18 cellular contexts compared by ENCODE assay signal in the genomic region with DNA sequence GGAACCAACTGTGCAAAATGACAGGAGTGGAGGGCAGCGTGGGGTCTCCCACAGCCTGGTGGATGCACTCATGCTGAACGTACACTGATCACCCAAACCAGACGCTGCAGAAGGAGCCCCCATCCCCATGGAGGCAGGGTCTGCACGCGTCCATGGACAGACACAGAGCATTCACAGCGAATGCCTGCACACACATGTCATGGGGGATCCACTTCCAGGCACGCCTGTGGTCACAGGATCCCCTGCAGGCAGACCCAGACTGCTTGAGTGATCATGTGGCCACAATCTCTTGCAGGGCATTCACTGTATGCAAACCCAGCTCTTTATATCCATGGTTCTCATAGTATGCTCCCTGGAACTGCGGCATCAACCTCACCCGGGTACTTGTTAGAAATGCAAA. TPM values are rescaled to one million over a fixed set of nuclear protein-coding genes. Genes with fewer than 3 reads are reported as not detected.
"Had no signal": no experiment of that assay in that cellular context is flagged by ENCODE, and none has a peak within 500 bp of the region (broad histone marks: within the 10 kb centered on the region; RNA-seq: fewer than 3 reads in every experiment).

No MANE protein-coding gene starts in this region.

- H3K4me3 ChIP-seq: cardiac muscle cell, Peyer's patch, SJSA1 had no signal

- H3K9me3 ChIP-seq: Peyer's patch had no signal

- ATAC-seq: activated T-cell treated with anti-CD3 and anti-CD28 coated beads, Interleukin-2, amount 50 U/mL, for 4 hours had no signal

- DNase-seq: activated B cell treated with CpG ODN at 0.5 μM for 24 hours; activated CD4-positive, alpha-beta memory T cell treated with anti-CD3 and anti-CD28 coated beads for 36 hours; activated CD4-positive, alpha-beta T cell treated with anti-CD3 and anti-CD28 coated beads, Interleukin-2, amount 10 ng/mL, durations not matched to agents 7 days and 5 days; activated CD8-positive, alpha-beta memory T cell treated with anti-CD3 and anti-CD28 coated beads for 24 hours; activated gamma-delta T cell; activated naive CD4-positive, alpha-beta T cell treated with anti-CD3 and anti-CD28 coated beads for 36 hours; activated T-cell treated with anti-CD3 and anti-CD28 coated beads, Interleukin-2, amount 50 U/mL, for 4 hours; brain microvascular endothelial cell; NCI-H1105 treated with DMSO at 0.1 percent for 48 hours; NCI-H1436 treated with DMSO at 0.1 percent for 48 hours; NCI-H187; NCI-H2081; NCI-H510A treated with DMSO at 0.1 percent for 48 hours; NCI-H748 treated with DMSO at 0.1 percent for 48 hours; Peyer's patch; T-helper 9 cell had no signal

- H3K36me3 ChIP-seq: brain microvascular endothelial cell, cardiac muscle cell, Peyer's patch, SJSA1 had no signal

- H3K27ac ChIP-seq: brain microvascular endothelial cell, cardiac muscle cell, Peyer's patch, SJSA1 had no signal

RNA-seq across cellular contexts. Expression of gene SNCB, which starts 5.4 kb away (rescaled TPM):
- total RNA-seq: activated B cell treated with CpG ODN at 0.5 μM for 24 hours; activated CD4-positive, alpha-beta T cell treated with anti-CD3 and anti-CD28 coated beads, Interleukin-2, amount 10 ng/mL, durations not matched to agents 7 days and 5 days; activated naive CD4-positive, alpha-beta T cell treated with anti-CD3 and anti-CD28 coated beads for 36 hours; activated T-cell treated with anti-CD3 and anti-CD28 coated beads, Interleukin-2, amount 50 U/mL, for 4 hours; Peyer's patch; SJSA1 had no signal

RNA-seq across cellular contexts. Expression of gene EIF4E1B, which starts 5.6 kb away (rescaled TPM):
- total RNA-seq: activated B cell treated with CpG ODN at 0.5 μM for 24 hours; activated CD4-positive, alpha-beta memory T cell treated with anti-CD3 and anti-CD28 coated beads for 36 hours; activated CD4-positive, alpha-beta T cell treated with anti-CD3 and anti-CD28 coated beads, Interleukin-2, amount 10 ng/mL, durations not matched to agents 7 days and 5 days; activated naive CD4-positive, alpha-beta T cell treated with anti-CD3 and anti-CD28 coated beads for 36 hours; activated T-cell treated with anti-CD3 and anti-CD28 coated beads, Interleukin-2, amount 50 U/mL, for 4 hours; cardiac muscle cell; Peyer's patch; SJSA1 had no signal
- polyA plus RNA-seq: cardiac muscle cell had no signal
